ENCODE assay signal across 1 cellular context in the genomic region with DNA sequence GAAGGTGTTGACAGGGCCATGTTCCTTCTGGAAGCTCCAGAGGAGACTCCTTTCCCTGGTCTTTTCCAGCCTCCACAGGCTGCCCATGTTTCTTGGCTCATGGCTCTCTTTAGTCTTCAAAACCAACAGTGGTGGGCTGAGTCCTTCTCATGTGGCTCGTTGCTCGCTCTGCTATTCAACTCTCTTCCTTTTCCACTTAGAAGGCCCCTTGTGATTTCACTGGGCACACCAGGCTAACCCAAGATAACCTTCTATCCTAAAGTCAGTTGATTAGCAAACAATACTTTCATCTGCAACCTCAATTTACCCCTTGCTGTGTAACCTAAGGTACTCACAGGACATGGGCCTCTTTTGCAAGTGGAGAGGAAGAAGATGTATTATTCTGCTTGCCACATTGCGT.
TF ChIP-seq lines count a peak whose summit lies in the region.

No MANE protein-coding gene starts in this region.

TF ChIP-seq in GM12878, 131 proteins besides CTCF, POLR2A, EP300 and RAD21 (continued from another document):
- TF ChIP-seq, protein P1, sequence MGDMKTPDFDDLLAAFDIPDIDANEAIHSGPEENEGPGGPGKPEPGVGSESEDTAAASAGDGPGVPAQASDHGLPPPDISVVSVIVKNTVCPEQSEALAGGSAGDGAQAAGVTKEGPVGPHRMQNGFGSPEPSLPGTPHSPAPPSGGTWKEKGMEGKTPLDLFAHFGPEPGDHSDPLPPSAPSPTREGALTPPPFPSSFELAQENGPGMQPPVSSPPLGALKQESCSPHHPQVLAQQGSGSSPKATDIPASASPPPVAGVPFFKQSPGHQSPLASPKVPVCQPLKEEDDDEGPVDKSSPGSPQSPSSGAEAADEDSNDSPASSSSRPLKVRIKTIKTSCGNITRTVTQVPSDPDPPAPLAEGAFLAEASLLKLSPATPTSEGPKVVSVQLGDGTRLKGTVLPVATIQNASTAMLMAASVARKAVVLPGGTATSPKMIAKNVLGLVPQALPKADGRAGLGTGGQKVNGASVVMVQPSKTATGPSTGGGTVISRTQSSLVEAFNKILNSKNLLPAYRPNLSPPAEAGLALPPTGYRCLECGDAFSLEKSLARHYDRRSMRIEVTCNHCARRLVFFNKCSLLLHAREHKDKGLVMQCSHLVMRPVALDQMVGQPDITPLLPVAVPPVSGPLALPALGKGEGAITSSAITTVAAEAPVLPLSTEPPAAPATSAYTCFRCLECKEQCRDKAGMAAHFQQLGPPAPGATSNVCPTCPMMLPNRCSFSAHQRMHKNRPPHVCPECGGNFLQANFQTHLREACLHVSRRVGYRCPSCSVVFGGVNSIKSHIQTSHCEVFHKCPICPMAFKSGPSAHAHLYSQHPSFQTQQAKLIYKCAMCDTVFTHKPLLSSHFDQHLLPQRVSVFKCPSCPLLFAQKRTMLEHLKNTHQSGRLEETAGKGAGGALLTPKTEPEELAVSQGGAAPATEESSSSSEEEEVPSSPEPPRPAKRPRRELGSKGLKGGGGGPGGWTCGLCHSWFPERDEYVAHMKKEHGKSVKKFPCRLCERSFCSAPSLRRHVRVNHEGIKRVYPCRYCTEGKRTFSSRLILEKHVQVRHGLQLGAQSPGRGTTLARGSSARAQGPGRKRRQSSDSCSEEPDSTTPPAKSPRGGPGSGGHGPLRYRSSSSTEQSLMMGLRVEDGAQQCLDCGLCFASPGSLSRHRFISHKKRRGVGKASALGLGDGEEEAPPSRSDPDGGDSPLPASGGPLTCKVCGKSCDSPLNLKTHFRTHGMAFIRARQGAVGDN (IDR thresholded peaks at IDR 0.05): no peak
